Comparison of ENCODE assay signal across 10 cellular contexts in genomic region chr6:31689249-31690110, GRCh38. TPM values are rescaled to one million over a fixed set of nuclear protein-coding genes. Genes with fewer than 3 reads are reported as not detected.
DNase-seq lines count a peak whose midpoint lies in the region; ATAC-seq and TF ChIP-seq lines count a peak whose summit lies in the region.
"Had no signal": no experiment of that assay in that cellular context is flagged by ENCODE, and none has a peak within 500 bp of the region (broad histone marks: within the 10 kb centered on the region; RNA-seq: fewer than 3 reads in every experiment).

No MANE protein-coding gene starts in this region.

- no peak overlapping the region for H2AFZ ChIP-seq in OCI-LY3 (ENCODE audit: low read depth, low read length)

- H3K4me1 ChIP-seq in OCI-LY3 (ENCODE audit: low read length), result peaks cover 5% of the 10 kb centered on the region; the same call in 1 of the 2 replicates

- H3K9me3 ChIP-seq in OCI-LY3 (ENCODE audit: insufficient read depth, low read length), result no peaks in the 10 kb centered on the region

- H3K4me2 ChIP-seq in OCI-LY3 (ENCODE audit: low read length), result no peak overlapping the region

- H3K27me3 Mint-ChIP-seq in activated CD8-positive, alpha-beta memory T cell treated with anti-CD3 and anti-CD28 coated beads, Interleukin-2, amount 10 ng/mL, durations not matched to agents 7 days and 5 days, result no peaks in the 10 kb centered on the region
- H3K27me3 Mint-ChIP-seq: naive thymus-derived CD8-positive, alpha-beta T cell had no signal

- no peak overlapping the region for H3K9ac ChIP-seq in OCI-LY3 (ENCODE audit: low read length)

- H3K4me3 Mint-ChIP-seq in activated CD8-positive, alpha-beta memory T cell treated with anti-CD3 and anti-CD28 coated beads, Interleukin-2, amount 10 ng/mL, durations not matched to agents 7 days and 5 days, result no peak overlapping the region
- H3K4me3 Mint-ChIP-seq in stimulated activated effector memory CD8-positive, alpha-beta T cell treated with anti-CD3 and anti-CD28 coated beads, Interleukin-12 subunit alpha, Interleukin-12 subunit beta, amount 100 ng/mL, for 72 hours, result no peak overlapping the region
- H3K4me3 Mint-ChIP-seq: naive thymus-derived CD8-positive, alpha-beta T cell had no signal

- TF ChIP-seq CTCF in OCI-LY3 (IDR thresholded peaks at IDR 0.05; ENCODE audit: low read depth, low read length) (peak; percentile 25; the same call in 1 of the 2 replicates), epithelial cell of esophagus (IDR thresholded peaks at IDR 0.05; ENCODE audit: insufficient read depth, low read depth, low read length, missing control alignments) (peak; percentile 49)

- peaks cover 2% of the 10 kb centered on the region for H3K36me3 ChIP-seq in OCI-LY3 (replicated peaks; ENCODE audit: low read depth, low read length)

- peaks cover 14% of the 10 kb centered on the region for H3K36me3 Mint-ChIP-seq in activated CD8-positive, alpha-beta memory T cell treated with anti-CD3 and anti-CD28 coated beads, Interleukin-2, amount 10 ng/mL, durations not matched to agents 7 days and 5 days
- H3K36me3 Mint-ChIP-seq in stimulated activated effector memory CD8-positive, alpha-beta T cell treated with anti-CD3 and anti-CD28 coated beads, Interleukin-12 subunit alpha, Interleukin-12 subunit beta, amount 100 ng/mL, for 72 hours, result peaks cover 85% of the 10 kb centered on the region

- CTCF ChIA-PET in activated CD8-positive, alpha-beta memory T cell treated with anti-CD3 and anti-CD28 coated beads, Interleukin-2, amount 10 ng/mL, durations not matched to agents 7 days and 5 days (lab: Charles Lee), result interaction anchor here (1.4 to 2.1 kb wide), 2 partner anchors 8 to 67 kb away, joined by 3 to 6 read pairs; partner anchors contain the start of gene LY6G5C

- H3K4me1 Mint-ChIP-seq in activated CD8-positive, alpha-beta memory T cell treated with anti-CD3 and anti-CD28 coated beads, Interleukin-2, amount 10 ng/mL, durations not matched to agents 7 days and 5 days, result no peaks in the 10 kb centered on the region
- peaks cover 8% of the 10 kb centered on the region for H3K4me1 Mint-ChIP-seq in stimulated activated effector memory CD8-positive, alpha-beta T cell treated with anti-CD3 and anti-CD28 coated beads, Interleukin-12 subunit alpha, Interleukin-12 subunit beta, amount 100 ng/mL, for 72 hours

- no peak overlapping the region for H3K27ac ChIP-seq in OCI-LY3 (ENCODE audit: low read length)
- H3K27ac ChIP-seq: C4-2B had no signal

- H4K20me1 ChIP-seq in OCI-LY3 (ENCODE audit: insufficient read depth, low read length), result no peaks in the 10 kb centered on the region

- DNase-seq in activated CD8-positive, alpha-beta memory T cell treated with anti-CD3 and anti-CD28 coated beads, Interleukin-2, amount 10 ng/mL, durations not matched to agents 7 days and 5 days, result no peak
- DNase-seq in activated CD8-positive, alpha-beta memory T cell treated with anti-CD3 and anti-CD28 coated beads for 24 hours, result no peak
- no peak for DNase-seq in epithelial cell of esophagus (ENCODE audit: low read depth)
- DNase-seq in stimulated activated effector memory CD8-positive, alpha-beta T cell treated with anti-CD3 and anti-CD28 coated beads, Interleukin-12 subunit alpha, Interleukin-12 subunit beta, amount 100 ng/mL, for 72 hours (ENCODE audit: low spot score in 2 of 2), result no peak
- no peak for DNase-seq in SIG-M5 (lab: John Stamatoyannopoulos, UW)
- DNase-seq in SW 1271 (lab: John Stamatoyannopoulos, UW), result no peak
- no peak for DNase-seq in NCI-H1092 (lab: John Stamatoyannopoulos, UW)
- DNase-seq: naive thymus-derived CD8-positive, alpha-beta T cell had no signal

- no peaks in the 10 kb centered on the region for H3K9me3 Mint-ChIP-seq in activated CD8-positive, alpha-beta memory T cell treated with anti-CD3 and anti-CD28 coated beads, Interleukin-2, amount 10 ng/mL, durations not matched to agents 7 days and 5 days (ENCODE audit: low read depth)
- H3K9me3 Mint-ChIP-seq in stimulated activated effector memory CD8-positive, alpha-beta T cell treated with anti-CD3 and anti-CD28 coated beads, Interleukin-12 subunit alpha, Interleukin-12 subunit beta, amount 100 ng/mL, for 72 hours, result no peaks in the 10 kb centered on the region
- H3K9me3 Mint-ChIP-seq: naive thymus-derived CD8-positive, alpha-beta T cell had no signal

- ATAC-seq in activated CD8-positive, alpha-beta memory T cell treated with anti-CD3 and anti-CD28 coated beads, Interleukin-2, amount 10 ng/mL, durations not matched to agents 7 days and 5 days, result peak; percentile 53
- ATAC-seq in stimulated activated effector memory CD8-positive, alpha-beta T cell treated with anti-CD3 and anti-CD28 coated beads, Interleukin-12 subunit alpha, Interleukin-12 subunit beta, amount 100 ng/mL, for 72 hours, result peak; percentile 39

- H3K4me3 ChIP-seq in OCI-LY3 (ENCODE audit: low read length) (no peak overlapping the region), epithelial cell of esophagus (ENCODE audit: low read length) (no peak overlapping the region)

- no peak overlapping the region for H3K27ac Mint-ChIP-seq in activated CD8-positive, alpha-beta memory T cell treated with anti-CD3 and anti-CD28 coated beads, Interleukin-2, amount 10 ng/mL, durations not matched to agents 7 days and 5 days
- H3K27ac Mint-ChIP-seq in stimulated activated effector memory CD8-positive, alpha-beta T cell treated with anti-CD3 and anti-CD28 coated beads, Interleukin-12 subunit alpha, Interleukin-12 subunit beta, amount 100 ng/mL, for 72 hours, result peak overlapping the region; percentile 74

- H3K79me2 ChIP-seq in OCI-LY3 (ENCODE audit: low read length), result no peaks in the 10 kb centered on the region

- no peaks in the 10 kb centered on the region for H3K27me3 ChIP-seq in OCI-LY3 (ENCODE audit: low read depth, low read length)

RNA-seq across cellular contexts. Expression of gene LY6G5C, which starts 8.6 kb away (rescaled TPM):
- 1 to 10 TPM; 2.6 to 3.8 TPM for total RNA-seq in activated CD8-positive, alpha-beta memory T cell treated with anti-CD3 and anti-CD28 coated beads, Interleukin-2, amount 10 ng/mL, durations not matched to agents 7 days and 5 days

RNA-seq across cellular contexts. Expression of gene ABHD16A, which starts 13.6 kb away (rescaled TPM):
- 10 to 100 TPM; 49.0 to 56.7 TPM for total RNA-seq in activated CD8-positive, alpha-beta memory T cell treated with anti-CD3 and anti-CD28 coated beads, Interleukin-2, amount 10 ng/mL, durations not matched to agents 7 days and 5 days

RNA-seq across cellular contexts. Expression of gene LY6G6F, which starts 17.2 kb away (rescaled TPM):
- not detected for total RNA-seq in activated CD8-positive, alpha-beta memory T cell treated with anti-CD3 and anti-CD28 coated beads, Interleukin-2, amount 10 ng/mL, durations not matched to agents 7 days and 5 days
- total RNA-seq: naive thymus-derived CD8-positive, alpha-beta T cell had no signal

RNA-seq across cellular contexts. Expression of gene LY6G5B, which starts 19.7 kb away (rescaled TPM):
- total RNA-seq in activated CD8-positive, alpha-beta memory T cell treated with anti-CD3 and anti-CD28 coated beads, Interleukin-2, amount 10 ng/mL, durations not matched to agents 7 days and 5 days, result 10 to 100 TPM; 16.1 to 25.0 TPM

RNA-seq across cellular contexts. Expression of gene CSNK2B, which starts 23.6 kb away (rescaled TPM):
- total RNA-seq in activated CD8-positive, alpha-beta memory T cell treated with anti-CD3 and anti-CD28 coated beads, Interleukin-2, amount 10 ng/mL, durations not matched to agents 7 days and 5 days, result 100 to 1,000 TPM; 206 to 236 TPM
